13 cellular contexts compared by ENCODE assay signal in genomic region chr4:13543091-13543581, GRCh38. TPM values are rescaled to one million over a fixed set of nuclear protein-coding genes. Genes with fewer than 3 reads are reported as not detected.
DNase-seq lines count a peak whose midpoint lies in the region; ATAC-seq and TF ChIP-seq lines count a peak whose summit lies in the region.
"Had no signal": no experiment of that assay in that cellular context is flagged by ENCODE, and none has a peak within 500 bp of the region (broad histone marks: within the 10 kb centered on the region; RNA-seq: fewer than 3 reads in every experiment).

No MANE protein-coding gene starts in this region.

- H3K27me3 Mint-ChIP-seq in T-helper 17 cell, result peaks cover 72% of the 10 kb centered on the region

- no peaks in the 10 kb centered on the region for H4K20me1 ChIP-seq in SK-N-SH (ENCODE audit: insufficient read depth)

- H3K4me3 Mint-ChIP-seq in T-helper 17 cell, result peak overlapping the region; percentile 76

- DNase-seq in SK-N-SH (peak; percentile 31), T-helper 17 cell (no peak), retina (peak; percentile 57), HUDEP-2 (lab: John Stamatoyannopoulos, UW; ENCODE audit: unreplicated experiment in 76 of 76) (no peak), GOT3 (lab: John Stamatoyannopoulos, UW) (no peak)
- DNase-seq: GDM1; NCI-H1092; NCI-H69; stimulated activated CD4-positive, alpha-beta T cell treated with anti-CD3 and anti-CD28 coated beads, Interleukin-1b, Interleukin-23, amount 100 ng/mL, for 48 hours had no signal

- CTCF ChIA-PET in SK-N-SH (lab: Yijun Ruan, JAX), result interaction anchor here (1.5 to 4.1 kb wide), 6 partner anchors 9 to 698 kb away, joined by 3 to 38 read pairs (median 8); no protein-coding TSS in a partner anchor

- H3K79me2 ChIP-seq in SK-N-SH (ENCODE audit: insufficient read depth), result no peaks in the 10 kb centered on the region

- peak overlapping the region; percentile 74; the same call in 1 of the 2 replicates for H3K4me2 ChIP-seq in SK-N-SH

- no peaks in the 10 kb centered on the region for H3K9me2 ChIP-seq in SK-N-SH

- 97% methylated on average over 8 of the region's 13 CpGs for WGBS in SK-N-SH (ENCODE audit: low lambda C conversion rate)

- TF ChIP-seq EP300 in SK-N-SH (IDR thresholded peaks at IDR 0.05; ENCODE audit: borderline replicate concordance in 1 of 2, low read depth in 1 of 2, low read length in 1 of 2), result no peak

- H3K36me3 Mint-ChIP-seq in T-helper 17 cell (ENCODE audit: low read depth), result peaks cover 11% of the 10 kb centered on the region

- peaks cover 21% of the 10 kb centered on the region for H3K4me1 Mint-ChIP-seq in T-helper 17 cell

- no peak overlapping the region for H2AFZ ChIP-seq in SK-N-SH (ENCODE audit: low read depth)

- peak overlapping the region; percentile 21 for H3K27ac Mint-ChIP-seq in T-helper 17 cell

- no peaks in the 10 kb centered on the region for H3F3A ChIP-seq in SK-N-SH (replicated peaks; ENCODE audit: insufficient read depth)

- H3K9me3 ChIP-seq in SK-N-SH, result no peaks in the 10 kb centered on the region
- H3K9me3 ChIP-seq in T-helper 17 cell (ENCODE audit: control insufficient read depth, low read length, poor library complexity, severe bottlenecking), result peaks cover 7% of the 10 kb centered on the region
- no peaks in the 10 kb centered on the region for H3K9me3 ChIP-seq in iPS-18a (ENCODE audit: control insufficient read depth, low read depth, low read length)
- H3K9me3 ChIP-seq: A549 had no signal

- POLR2A ChIA-PET in SK-N-SH (lab: Yijun Ruan, JAX), result no interaction called here

- TF ChIP-seq RAD21 in SK-N-SH (IDR thresholded peaks at IDR 0.05; ENCODE audit: low read length), result no peak

- TF ChIP-seq CTCF in SK-N-SH (IDR thresholded peaks at IDR 0.05), result no peak

- H3K36me3 ChIP-seq in SK-N-SH (replicated peaks in 1 of 2; ENCODE audit: control insufficient read depth in 1 of 2, insufficient read depth in 2 of 2, low read length in 1 of 2) (no peaks in the 10 kb centered on the region), iPS-18a (ENCODE audit: control insufficient read depth, low read depth, low read length) (no peaks in the 10 kb centered on the region)

- no peak overlapping the region for H3K27ac ChIP-seq in SK-N-SH (ENCODE audit: low read depth in 2 of 2, low read length in 1 of 2)
- H3K27ac ChIP-seq in iPS-18a (ENCODE audit: low read length), result no peak overlapping the region
- H3K27ac ChIP-seq: A549 had no signal

- H3K4me3 ChIP-seq in SK-N-SH (ENCODE audit: low read depth in 2 of 2, low read length in 1 of 2) (no peak overlapping the region; a peak in 1 of 4 replicates), iPS-18a (ENCODE audit: low read length) (peak overlapping the region; percentile 63)

- H3K4me1 ChIP-seq in SK-N-SH (ENCODE audit: control insufficient read depth in 1 of 2, insufficient read depth in 2 of 2, low read depth in 1 of 2, low read length in 1 of 2), result peaks cover 5 to 8% of the 10 kb centered on the region in 2 experiments; a peak in 2 of 4 replicates
- H3K4me1 ChIP-seq in iPS-18a (ENCODE audit: control insufficient read depth, low read depth, low read length), result peaks cover 15% of the 10 kb centered on the region
- H3K4me1 ChIP-seq: A549 had no signal

- H3K9ac ChIP-seq in SK-N-SH (no peak overlapping the region), iPS-18a (ENCODE audit: low read length) (no peak overlapping the region)

- no peak for ATAC-seq in SK-N-SH treated with all-trans-retinoic acid at 6 μM for 48 hours
- ATAC-seq in T-helper 17 cell, result no peak
- no peak for ATAC-seq in HG03175 (IDR thresholded peaks at IDR 0.05; ENCODE audit: unreplicated experiment)
- ATAC-seq: A549 had no signal

- H3K27me3 ChIP-seq in SK-N-SH (ENCODE audit: insufficient read depth), result peaks cover 80% of the 10 kb centered on the region
- H3K27me3 ChIP-seq in iPS-18a (ENCODE audit: control insufficient read depth, insufficient read depth, low read length), result peaks cover 99% of the 10 kb centered on the region

TF ChIP-seq in SK-N-SH, 30 proteins besides CTCF, POLR2A, EP300 and RAD21:
- TF ChIP-seq ELF1 (IDR thresholded peaks at IDR 0.05), result no peak
- no peak for TF ChIP-seq FOSL2 (IDR thresholded peaks at IDR 0.05; ENCODE audit: borderline replicate concordance, low read depth)
- TF ChIP-seq RCOR1 (IDR thresholded peaks at IDR 0.05; ENCODE audit: low read length), result no peak
- no peak for TF ChIP-seq RXRA (IDR thresholded peaks at IDR 0.05; ENCODE audit: borderline replicate concordance, low read depth)
- no peak for TF ChIP-seq FOXM1 (IDR thresholded peaks at IDR 0.05; ENCODE audit: low read depth)
- TF ChIP-seq EZH2phosphoT487 (IDR thresholded peaks at IDR 0.05; ENCODE audit: borderline replicate concordance, low read depth), result no peak
- no peak for TF ChIP-seq MEF2A (IDR thresholded peaks at IDR 0.05; ENCODE audit: borderline replicate concordance, low read depth)
- no peak for TF ChIP-seq YY1 (IDR thresholded peaks at IDR 0.05; ENCODE audit: low read depth)
- no peak for TF ChIP-seq NRF1 (IDR thresholded peaks at IDR 0.05; ENCODE audit: low read depth, low read length)
- no peak for TF ChIP-seq TCF12 (IDR thresholded peaks at IDR 0.05)
- no peak for TF ChIP-seq GATA2 (CRISPR knock-in tag; IDR thresholded peaks at IDR 0.05)
- no peak for TF ChIP-seq USF2 (IDR thresholded peaks at IDR 0.05; ENCODE audit: borderline replicate concordance, low read depth, low read length)
TF ChIP-seq in SK-N-SH: peak in this region for 0.

TF ChIP-seq in SK-N-SH treated with all-trans-retinoic acid at 6 μM for 48 hours, 23 proteins besides CTCF, POLR2A, EP300 and RAD21:
- TF ChIP-seq RARB (CRISPR knock-in tag; IDR thresholded peaks at IDR 0.05) (no peak), CSDC2 (CRISPR knock-in tag; IDR thresholded peaks at IDR 0.05) (no peak), PPARA (CRISPR knock-in tag; IDR thresholded peaks at IDR 0.05; ENCODE audit: borderline replicate concordance) (no peak), GLIS3 (CRISPR knock-in tag; IDR thresholded peaks at IDR 0.05) (no peak), ZNF8 (CRISPR knock-in tag; IDR thresholded peaks at IDR 0.05) (no peak), OSR1 (CRISPR knock-in tag; IDR thresholded peaks at IDR 0.05) (no peak), ZC3H10 (CRISPR knock-in tag; IDR thresholded peaks at IDR 0.05) (no peak), TOX (CRISPR knock-in tag; IDR thresholded peaks at IDR 0.05; ENCODE audit: borderline replicate concordance) (no peak), SNAI2 (CRISPR knock-in tag; IDR thresholded peaks at IDR 0.05) (no peak)

RNA-seq across cellular contexts. Expression of gene NKX3-2, which starts 1.2 kb away (rescaled TPM):
- polyA plus RNA-seq in SK-N-SH (2012; rRNA removed), result 0.15 and 0.16 TPM in 2 replicates
- polyA plus RNA-seq in SK-N-SH (2012; cell fraction: cytosol; rRNA removed), result 0.12 TPM in 2 replicates
- polyA plus RNA-seq in SK-N-SH (2012; cell fraction: nucleus; rRNA removed), result 0.36 and 0.38 TPM in 2 replicates
- total RNA-seq in T-helper 17 cell, result not detected

RNA-seq across cellular contexts. Expression of gene RAB28, which starts 59.0 kb away (rescaled TPM):
- 10.5 and 14.8 TPM in 2 replicates for polyA plus RNA-seq in SK-N-SH (2012; rRNA removed)
- 15.3 and 18.5 TPM in 2 replicates for polyA plus RNA-seq in SK-N-SH (2012; cell fraction: cytosol; rRNA removed)
- polyA plus RNA-seq in SK-N-SH (2012; cell fraction: nucleus; rRNA removed), result 8.0 and 14.2 TPM in 2 replicates
- total RNA-seq in T-helper 17 cell, result 1 to 10 TPM; 8.4 to 8.9 TPM

Comparison
In these comparisons a context has a peak if more than half of its experiments do, and no peak if none do; other contexts are left out.
1. DNase-seq: peak in SK-N-SH (single experiment) and retina (single experiment); none in T-helper 17 cell (0 of 3), HUDEP-2 (0 of 76) and GOT3 (single experiment).